ENCODE assay signal across 17 cellular contexts in genomic region chr2:149082781-149083180, GRCh38. TPM values are rescaled to one million over a fixed set of nuclear protein-coding genes. Genes with fewer than 3 reads are reported as not detected.
A peak's percentile ranks its signal among the peaks of the same experiment; 100 is the strongest.
DNase-seq lines count a peak whose midpoint lies in the region; TF ChIP-seq lines count a peak whose summit lies in the region.
"Had no signal": no experiment of that assay in that cellular context is flagged by ENCODE, and none has a peak within 500 bp of the region (broad histone marks: within the 10 kb centered on the region; RNA-seq: fewer than 3 reads in every experiment).

No MANE protein-coding gene starts in this region.

- H3K36me3 Mint-ChIP-seq in nephron progenitor cell (ENCODE audit: low read depth), result peaks cover 19% of the 10 kb centered on the region
- H3K36me3 Mint-ChIP-seq: natural killer cell treated with Interleukin-12 subunit alpha and Interleukin-12 subunit beta and Interleukin-15 and Interleukin-18, amount 100 ng/mL, for 72 hours had no signal

- H3K4me3 Mint-ChIP-seq in nephron progenitor cell, result no peak overlapping the region
- H3K4me3 Mint-ChIP-seq: activated CD8-positive, alpha-beta T cell treated with anti-CD3 and anti-CD28 coated beads, Interleukin-2, amount 10 ng/mL, durations not matched to agents 7 days and 5 days; dendritic cell treated with granulocyte-macrophage colony-stimulating factor and Interleukin-4, amounts not matched to agents 40 ng/mL and 50 ng/mL, for 4 days; natural killer cell treated with Interleukin-12 subunit alpha and Interleukin-12 subunit beta and Interleukin-15 and Interleukin-18, amount 100 ng/mL, for 72 hours had no signal

- peaks cover 16% of the 10 kb centered on the region for H3K9me3 Mint-ChIP-seq in nephron progenitor cell
- H3K9me3 Mint-ChIP-seq: dendritic cell treated with granulocyte-macrophage colony-stimulating factor and Interleukin-4, amounts not matched to agents 40 ng/mL and 50 ng/mL, for 4 days; natural killer cell treated with Interleukin-12 subunit alpha and Interleukin-12 subunit beta and Interleukin-15 and Interleukin-18, amount 100 ng/mL, for 72 hours had no signal

- no peak for TF ChIP-seq CTCF in nephron progenitor cell (IDR thresholded peaks at IDR 0.05)

- peak; percentile 31 for DNase-seq in NCI-H1105 (lab: John Stamatoyannopoulos, UW)
- peak; percentile 15 for DNase-seq in NCI-H2196 (lab: John Stamatoyannopoulos, UW; ENCODE audit: unreplicated experiment)
- DNase-seq in SK-N-DZ (ENCODE audit: low spot score), result peak; percentile 5
- DNase-seq in nephron progenitor cell, result peak; percentile 26
- DNase-seq in stimulated activated CD4-positive, alpha-beta T cell treated with anti-CD3 and anti-CD28 coated beads, Interleukin-2, amount 100 ng/mL, for 24 hours, result no peak
- no peak for DNase-seq in cerebellar nuclear complex (lab: John Stamatoyannopoulos, UW)
- no peak for DNase-seq in activated CD4-positive, alpha-beta T cell treated with anti-CD3 and anti-CD28 coated beads, Interleukin-2, amount 50 U/mL, for 4 hours
- DNase-seq: activated CD8-positive, alpha-beta T cell treated with anti-CD3 and anti-CD28 coated beads, Interleukin-2, amount 10 ng/mL, durations not matched to agents 7 days and 5 days; activated gamma-delta T cell; hypothalamus; left ventricle myocardium superior; NK-92 treated with Interleukin-12 subunit alpha and Interleukin-12 subunit beta, amount 100 ng/mL, for 24 hours; right cardiac atrium; stimulated activated CD4-positive, alpha-beta T cell treated with anti-CD3 and anti-CD28 coated beads, Interleukin-4, amount 100 ng/mL, for 24 hours; tibial artery had no signal

- no peaks in the 10 kb centered on the region for H3K27me3 Mint-ChIP-seq in nephron progenitor cell (ENCODE audit: low read depth, poor library complexity)
- H3K27me3 Mint-ChIP-seq: dendritic cell treated with granulocyte-macrophage colony-stimulating factor and Interleukin-4, amounts not matched to agents 40 ng/mL and 50 ng/mL, for 4 days had no signal

- H3K4me1 Mint-ChIP-seq in nephron progenitor cell, result peaks cover 77% of the 10 kb centered on the region

- peak overlapping the region; percentile 83 for H3K27ac Mint-ChIP-seq in nephron progenitor cell
- H3K27ac Mint-ChIP-seq: activated CD8-positive, alpha-beta T cell treated with anti-CD3 and anti-CD28 coated beads, Interleukin-2, amount 10 ng/mL, durations not matched to agents 7 days and 5 days; dendritic cell treated with granulocyte-macrophage colony-stimulating factor and Interleukin-4, amounts not matched to agents 40 ng/mL and 50 ng/mL, for 4 days; natural killer cell treated with Interleukin-12 subunit alpha and Interleukin-12 subunit beta and Interleukin-15 and Interleukin-18, amount 100 ng/mL, for 72 hours had no signal

RNA-seq across cellular contexts. Expression of gene LYPD6B, which starts 44.3 kb away (rescaled TPM):
- 0.13 TPM in 1 of 2 replicates, not detected in the other for polyA plus RNA-seq in SK-N-DZ (2014; cell fraction: cytosol; rRNA removed)
- 0.14 and 0.38 TPM in 2 replicates for polyA plus RNA-seq in SK-N-DZ (2014; cell fraction: nucleus; rRNA removed)
- polyA plus RNA-seq: right cardiac atrium had no signal

Comparison
In these comparisons a context has a peak if more than half of its experiments do, and no peak if none do; other contexts are left out.
1. DNase-seq: peak in NCI-H1105 (single experiment), NCI-H2196 (single experiment), SK-N-DZ (single experiment) and nephron progenitor cell (single experiment); none in stimulated activated CD4-positive, alpha-beta T cell treated with anti-CD3 and anti-CD28 coated beads, Interleukin-2, amount 100 ng/mL, for 24 hours (0 of 2), cerebellar nuclear complex (0 of 2) and activated CD4-positive, alpha-beta T cell treated with anti-CD3 and anti-CD28 coated beads, Interleukin-2, amount 50 U/mL, for 4 hours (0 of 2).